In genomic region chr12:11961686-11962085, GRCh38 we compare ENCODE assay signal across 34 cellular contexts.
"Had no signal": no experiment of that assay in that cellular context is flagged by ENCODE, and none has a peak within 500 bp of the region (broad histone marks: within the 10 kb centered on the region; RNA-seq: fewer than 3 reads in every experiment).

No MANE protein-coding gene starts in this region.

- H3K27ac ChIP-seq: ascending aorta, body of pancreas, breast epithelium, KMS-11, Peyer's patch had no signal

- H3K36me3 ChIP-seq: ascending aorta, breast epithelium, Peyer's patch had no signal

- H3K9ac ChIP-seq: KMS-11 had no signal

- H3K27me3 ChIP-seq: ascending aorta, body of pancreas, breast epithelium, Peyer's patch had no signal

- DNase-seq: activated CD4-positive, alpha-beta T cell treated with anti-CD3 and anti-CD28 coated beads, Interleukin-2, amount 50 U/mL, for 4 hours; activated CD8-positive, alpha-beta T cell treated with anti-CD3 and anti-CD28 coated beads for 36 hours; activated gamma-delta T cell; activated naive CD4-positive, alpha-beta T cell treated with Interleukin-2 at 50 U/mL for 16 hours; activated naive CD8-positive, alpha-beta T cell treated with anti-CD3 and anti-CD28 coated beads, Interleukin-2, amount 10 ng/mL, durations not matched to agents 7 days and 5 days; activated T-cell treated with anti-CD3 and anti-CD28 coated beads, Interleukin-2, amount 50 U/mL, for 1 hour; activated T-cell treated with anti-CD3 and anti-CD28 coated beads, Interleukin-2, amount 50 U/mL, for 72 hours; amygdala; body of pancreas; MM.1S; NCI-H1092 treated with DMSO at 0.1 percent for 48 hours; NCI-H1417; NCI-H146; NCI-H187; NCI-H2029 treated with DMSO at 0.1 percent for 48 hours; NCI-H2107; NCI-H2171; NCI-H510A; NCI-H526; NCI-H748 treated with DMSO at 0.1 percent for 48 hours; NK-92 treated with Interleukin-12 subunit alpha and Interleukin-12 subunit beta, amount 100 ng/mL, for 24 hours; PC-3; Peyer's patch; RPMI8226; SIG-M5; SW 1271; T-helper 1 cell; T-helper 2 cell; T-helper 9 cell had no signal

- H3K9me3 ChIP-seq: ascending aorta, body of pancreas, breast epithelium, Peyer's patch had no signal

- H3K27me3 Mint-ChIP-seq: activated naive CD4-positive, alpha-beta T cell treated with anti-CD3 and anti-CD28 coated beads, Interleukin-2, amount 50 U/mL, for 24 hours had no signal

- H3K36me3 Mint-ChIP-seq: activated naive CD8-positive, alpha-beta T cell treated with anti-CD3 and anti-CD28 coated beads, Interleukin-2, amount 10 ng/mL, durations not matched to agents 7 days and 5 days had no signal

- H3K27ac Mint-ChIP-seq: activated CD8-positive, alpha-beta T cell treated with anti-CD3 and anti-CD28 coated beads for 36 hours; activated naive CD4-positive, alpha-beta T cell treated with anti-CD3 and anti-CD28 coated beads, Interleukin-2, amount 50 U/mL, for 24 hours; activated naive CD8-positive, alpha-beta T cell treated with anti-CD3 and anti-CD28 coated beads, Interleukin-2, amount 10 ng/mL, durations not matched to agents 7 days and 5 days; activated T-cell treated with anti-CD3 and anti-CD28 coated beads, Interleukin-2, amount 50 U/mL, for 72 hours; activated T-helper 2 cell treated with anti-CD3 and anti-CD28 coated beads, Interferon-gamma antibody, Interleukin-2, Interleukin-4, amounts not matched to agents 10 μg/mL and 5 μg/mL and 100 μg/mL, durations not matched to agents 14 hours and 24 hours and 36 hours had no signal

- ATAC-seq: activated CD8-positive, alpha-beta T cell treated with anti-CD3 and anti-CD28 coated beads for 36 hours; activated T-cell treated with anti-CD3 and anti-CD28 coated beads, Interleukin-2, amount 50 U/mL, for 72 hours; body of pancreas; PC-3 had no signal

- H3K4me2 ChIP-seq: KMS-11 had no signal

- H3K4me3 ChIP-seq: ascending aorta, body of pancreas, breast epithelium, Peyer's patch had no signal

- H3K9me3 Mint-ChIP-seq: activated naive CD4-positive, alpha-beta T cell treated with anti-CD3 and anti-CD28 coated beads, Interleukin-2, amount 50 U/mL, for 24 hours had no signal

- H3K4me1 ChIP-seq: ascending aorta, body of pancreas, breast epithelium, Peyer's patch had no signal

- H3K4me3 Mint-ChIP-seq: activated CD8-positive, alpha-beta T cell treated with anti-CD3 and anti-CD28 coated beads for 36 hours; activated naive CD4-positive, alpha-beta T cell treated with anti-CD3 and anti-CD28 coated beads, Interleukin-2, amount 50 U/mL, for 24 hours; activated naive CD8-positive, alpha-beta T cell treated with anti-CD3 and anti-CD28 coated beads, Interleukin-2, amount 10 ng/mL, durations not matched to agents 7 days and 5 days; activated T-cell treated with anti-CD3 and anti-CD28 coated beads, Interleukin-2, amount 50 U/mL, for 72 hours had no signal
